In genomic region chr7:133252506-133252857, GRCh38 we compare ENCODE assay signal across 1 cellular context.
TF ChIP-seq lines count a peak whose summit lies in the region.

No MANE protein-coding gene starts in this region.

TF ChIP-seq in K562, 482 proteins besides CTCF, POLR2A, EP300 and RAD21 (continued from another document):
- TF ChIP-seq FOXM1 (IDR thresholded peaks at IDR 0.05; ENCODE audit: low read depth) = 0 out of 2 replicates have a peak, but pooled peaks have one; percentile 3
- no peak for TF ChIP-seq FOXM1 (CRISPR knock-in tag; IDR thresholded peaks at IDR 0.05; ENCODE audit: low read depth)
- no peak for TF ChIP-seq E2F4 (CRISPR knock-in tag; IDR thresholded peaks at IDR 0.05; ENCODE audit: low read depth)
- TF ChIP-seq MBD1 (CRISPR knock-in tag; IDR thresholded peaks at IDR 0.05) = peak; percentile 98
- TF ChIP-seq IFI16 (CRISPR knock-in tag; IDR thresholded peaks at IDR 0.05) = no peak
- TF ChIP-seq, protein P1, sequence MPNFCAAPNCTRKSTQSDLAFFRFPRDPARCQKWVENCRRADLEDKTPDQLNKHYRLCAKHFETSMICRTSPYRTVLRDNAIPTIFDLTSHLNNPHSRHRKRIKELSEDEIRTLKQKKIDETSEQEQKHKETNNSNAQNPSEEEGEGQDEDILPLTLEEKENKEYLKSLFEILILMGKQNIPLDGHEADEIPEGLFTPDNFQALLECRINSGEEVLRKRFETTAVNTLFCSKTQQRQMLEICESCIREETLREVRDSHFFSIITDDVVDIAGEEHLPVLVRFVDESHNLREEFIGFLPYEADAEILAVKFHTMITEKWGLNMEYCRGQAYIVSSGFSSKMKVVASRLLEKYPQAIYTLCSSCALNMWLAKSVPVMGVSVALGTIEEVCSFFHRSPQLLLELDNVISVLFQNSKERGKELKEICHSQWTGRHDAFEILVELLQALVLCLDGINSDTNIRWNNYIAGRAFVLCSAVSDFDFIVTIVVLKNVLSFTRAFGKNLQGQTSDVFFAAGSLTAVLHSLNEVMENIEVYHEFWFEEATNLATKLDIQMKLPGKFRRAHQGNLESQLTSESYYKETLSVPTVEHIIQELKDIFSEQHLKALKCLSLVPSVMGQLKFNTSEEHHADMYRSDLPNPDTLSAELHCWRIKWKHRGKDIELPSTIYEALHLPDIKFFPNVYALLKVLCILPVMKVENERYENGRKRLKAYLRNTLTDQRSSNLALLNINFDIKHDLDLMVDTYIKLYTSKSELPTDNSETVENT (CRISPR knock-in tag; IDR thresholded peaks at IDR 0.05) = no peak
- TF ChIP-seq U2AF1 (optimal IDR thresholded peaks at IDR 0.05; ENCODE audit: low read depth, low read length) = no peak
- TF ChIP-seq ZNF354B (CRISPR knock-in tag; IDR thresholded peaks at IDR 0.05) = no peak
- TF ChIP-seq ZBED1 (IDR thresholded peaks at IDR 0.05) = no peak
- TF ChIP-seq, protein P2, sequence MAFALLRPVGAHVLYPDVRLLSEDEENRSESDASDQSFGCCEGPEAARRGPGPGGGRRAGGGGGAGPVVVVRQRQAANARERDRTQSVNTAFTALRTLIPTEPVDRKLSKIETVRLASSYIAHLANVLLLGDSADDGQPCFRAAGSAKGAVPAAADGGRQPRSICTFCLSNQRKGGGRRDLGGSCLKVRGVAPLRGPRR (CRISPR knock-in tag; IDR thresholded peaks at IDR 0.05) = no peak
- TF ChIP-seq, protein P3, sequence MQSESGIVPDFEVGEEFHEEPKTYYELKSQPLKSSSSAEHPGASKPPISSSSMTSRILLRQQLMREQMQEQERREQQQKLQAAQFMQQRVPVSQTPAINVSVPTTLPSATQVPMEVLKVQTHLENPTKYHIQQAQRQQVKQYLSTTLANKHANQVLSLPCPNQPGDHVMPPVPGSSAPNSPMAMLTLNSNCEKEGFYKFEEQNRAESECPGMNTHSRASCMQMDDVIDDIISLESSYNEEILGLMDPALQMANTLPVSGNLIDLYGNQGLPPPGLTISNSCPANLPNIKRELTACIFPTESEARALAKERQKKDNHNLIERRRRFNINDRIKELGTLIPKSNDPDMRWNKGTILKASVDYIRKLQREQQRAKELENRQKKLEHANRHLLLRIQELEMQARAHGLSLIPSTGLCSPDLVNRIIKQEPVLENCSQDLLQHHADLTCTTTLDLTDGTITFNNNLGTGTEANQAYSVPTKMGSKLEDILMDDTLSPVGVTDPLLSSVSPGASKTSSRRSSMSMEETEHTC (IDR thresholded peaks at IDR 0.05) = no peak
- no peak for TF ChIP-seq ZNF436 (CRISPR knock-in tag; IDR thresholded peaks at IDR 0.05)
